1 cellular context compared by ENCODE assay signal in genomic region chr19:40059624-40060023, GRCh38.
A peak's percentile ranks its signal among the peaks of the same experiment; 100 is the strongest.
TF ChIP-seq lines count a peak whose summit lies in the region.

No MANE protein-coding gene starts in this region.

TF ChIP-seq in HEK293, 187 proteins besides CTCF, POLR2A, EP300 and RAD21 (continued from another document and continues in another):
- TF ChIP-seq ZBTB10 (tag by site-specific recombination; IDR thresholded peaks at IDR 0.05) (no peak), ZNF76 (tag by site-specific recombination; IDR thresholded peaks at IDR 0.05; ENCODE audit: borderline replicate concordance, low read depth) (no peak), ZNF248 (tag by site-specific recombination; IDR thresholded peaks at IDR 0.05) (peak; percentile 43; the same call in 1 of the 2 replicates), AEBP2 (tag by site-specific recombination; IDR thresholded peaks at IDR 0.05; ENCODE audit: borderline replicate concordance) (no peak), PRDM1 (tag by site-specific recombination; IDR thresholded peaks at IDR 0.05) (no peak), ZNF366 (tag by site-specific recombination; conservative IDR thresholded peaks at IDR 0.05) (no peak), ZNF202 (tag by site-specific recombination; IDR thresholded peaks at IDR 0.05; ENCODE audit: borderline replicate concordance) (no peak), ZNF785 (tag by site-specific recombination; IDR thresholded peaks at IDR 0.05) (no peak), KLF16 (tag by site-specific recombination; IDR thresholded peaks at IDR 0.05) (no peak), BCL6B (tag by site-specific recombination; IDR thresholded peaks at IDR 0.05) (no peak), ZNF48 (tag by site-specific recombination; IDR thresholded peaks at IDR 0.05) (no peak), ZNF510 (tag by site-specific recombination; IDR thresholded peaks at IDR 0.05; ENCODE audit: insufficient replicate concordance) (no peak), ZNF529 (tag by site-specific recombination; IDR thresholded peaks at IDR 0.05; ENCODE audit: insufficient replicate concordance) (no peak), ZNF660 (tag by site-specific recombination; IDR thresholded peaks at IDR 0.05) (no peak), ZNF561 (tag by site-specific recombination; IDR thresholded peaks at IDR 0.05; ENCODE audit: borderline replicate concordance) (no peak), SETDB1 (IDR thresholded peaks at IDR 0.05; ENCODE audit: insufficient read length, low read length) (peak; percentile 88), ZNF175 (tag by site-specific recombination; IDR thresholded peaks at IDR 0.05) (no peak), ZNF530 (tag by site-specific recombination; IDR thresholded peaks at IDR 0.05; ENCODE audit: low read depth) (no peak), PRDM2 (tag by site-specific recombination; IDR thresholded peaks at IDR 0.05; ENCODE audit: borderline replicate concordance) (no peak), ZNF449 (tag by site-specific recombination; IDR thresholded peaks at IDR 0.05) (no peak), KLF8 (tag by site-specific recombination; IDR thresholded peaks at IDR 0.05) (0 out of 2 replicates have a peak, but pooled peaks have one; percentile 11), TCF7L2 (IDR thresholded peaks at IDR 0.05; ENCODE audit: borderline replicate concordance, low read depth, low read length) (no peak), ZNF404 (tag by site-specific recombination; IDR thresholded peaks at IDR 0.05) (no peak), ZNF155 (tag by site-specific recombination; IDR thresholded peaks at IDR 0.05) (no peak), ZNF830 (tag by site-specific recombination; IDR thresholded peaks at IDR 0.05; ENCODE audit: low read depth) (no peak), ZNF324 (tag by site-specific recombination; IDR thresholded peaks at IDR 0.05) (no peak), HOXA7 (CRISPR knock-in tag; IDR thresholded peaks at IDR 0.05; ENCODE audit: borderline replicate concordance) (no peak), ZNF362 (tag by site-specific recombination; IDR thresholded peaks at IDR 0.05) (0 out of 2 replicates have a peak, but pooled peaks have one; percentile 25), EGR2 (tag by site-specific recombination; IDR thresholded peaks at IDR 0.05; ENCODE audit: low read depth) (no peak), ZNF513 (tag by site-specific recombination; IDR thresholded peaks at IDR 0.05) (no peak), ZBTB20 (tag by site-specific recombination; IDR thresholded peaks at IDR 0.05) (no peak), ZNF280D (tag by site-specific recombination; IDR thresholded peaks at IDR 0.05) (peak; percentile 95; the same call in 1 of the 2 replicates), KLF7 (tag by site-specific recombination; IDR thresholded peaks at IDR 0.05; ENCODE audit: borderline replicate concordance) (no peak), REPIN1 (tag by site-specific recombination; IDR thresholded peaks at IDR 0.05; ENCODE audit: low read depth) (no peak), ZBTB8A (tag by site-specific recombination; IDR thresholded peaks at IDR 0.05) (no peak), ZNF302 (tag by site-specific recombination; IDR thresholded peaks at IDR 0.05; ENCODE audit: low read depth) (no peak), ZNF19 (tag by site-specific recombination; IDR thresholded peaks at IDR 0.05; ENCODE audit: low read depth) (no peak), ZBTB1 (tag by site-specific recombination; IDR thresholded peaks at IDR 0.05) (no peak), ZNF133 (tag by site-specific recombination; IDR thresholded peaks at IDR 0.05) (peak; percentile 99), ZNF600 (tag by site-specific recombination; IDR thresholded peaks at IDR 0.05) (no peak), ZNF558 (tag by site-specific recombination; IDR thresholded peaks at IDR 0.05) (peak; percentile 54; the same call in 1 of the 2 replicates), MEIS1 (CRISPR knock-in tag; IDR thresholded peaks at IDR 0.05; ENCODE audit: borderline replicate concordance) (no peak), HOXD13 (CRISPR knock-in tag; IDR thresholded peaks at IDR 0.05; ENCODE audit: borderline replicate concordance) (no peak)
